8 cellular contexts compared by ENCODE assay signal in genomic region chr11:74388678-74389327, GRCh38.
DNase-seq lines count a peak whose midpoint lies in the region; ATAC-seq lines count a peak whose summit lies in the region.

No MANE protein-coding gene starts in this region.

- peak; percentile 71 for DNase-seq in NCI-H2107 treated with DMSO at 0.1 percent for 48 hours (lab: John Stamatoyannopoulos, UW; ENCODE audit: unreplicated experiment)
- no peak for DNase-seq in NCI-H2107 (lab: John Stamatoyannopoulos, UW)
- DNase-seq in NCI-H1092 treated with DMSO at 0.1 percent for 48 hours (lab: John Stamatoyannopoulos, UW) = peak; percentile 78
- DNase-seq in T-helper 9 cell = peak; percentile 58
- peak; percentile 63 for DNase-seq in astrocyte of the hippocampus (ENCODE audit: low read depth, low spot score)
- DNase-seq in iPS-NIHi11 (ENCODE audit: low spot score) = peak; percentile 37
- peak; percentile 78 for DNase-seq in stimulated activated CD4-positive, alpha-beta T cell treated with anti-CD3 and anti-CD28 coated beads, Interleukin-15, amount 100 ng/mL, for 24 hours

- ATAC-seq in HG02840 (IDR thresholded peaks at IDR 0.05; ENCODE audit: low FRiP score, unreplicated experiment) = no peak
